In the genomic region with DNA sequence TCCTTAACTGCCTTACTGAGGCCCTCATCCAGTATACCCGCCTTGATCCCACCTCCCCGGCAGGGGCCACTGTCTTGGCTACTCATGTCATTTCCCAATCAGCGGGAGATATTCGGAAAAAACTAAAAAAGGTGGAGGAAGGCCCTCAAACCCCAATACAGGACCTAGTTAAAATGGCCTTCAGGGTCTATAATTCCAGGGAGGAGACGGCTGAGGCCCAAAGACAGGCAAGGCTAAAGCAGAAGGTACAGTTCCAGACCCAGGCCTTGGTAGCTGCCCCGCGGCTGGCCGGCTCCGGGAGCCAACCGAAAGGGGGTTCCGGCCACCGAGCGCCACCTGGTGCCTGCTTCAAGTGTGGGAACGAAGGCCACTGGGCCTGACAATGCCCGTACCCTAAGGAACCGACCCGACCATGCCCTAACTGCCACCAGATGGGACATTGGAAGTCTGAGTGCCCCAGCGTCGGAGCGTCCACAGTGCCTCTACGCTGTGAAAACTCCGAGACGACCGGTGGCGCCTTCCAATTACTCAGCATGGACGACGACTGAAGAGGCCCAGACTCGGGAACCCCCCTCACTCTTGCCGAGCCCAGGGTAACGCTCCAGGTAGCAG, we compare ENCODE assay signal across 19 cellular contexts.
A peak's percentile ranks its signal among the peaks of the same experiment; 100 is the strongest.
DNase-seq lines count a peak whose midpoint lies in the region; ATAC-seq and TF ChIP-seq lines count a peak whose summit lies in the region.
"Had no signal": no experiment of that assay in that cellular context is flagged by ENCODE, and none has a peak within 500 bp of the region (broad histone marks: within the 10 kb centered on the region; RNA-seq: fewer than 3 reads in every experiment).

No MANE protein-coding gene starts in this region.

- H3K27ac Mint-ChIP-seq in chondrocyte (ENCODE audit: unreplicated experiment), result no peak overlapping the region
- H3K27ac Mint-ChIP-seq in activated CD4-positive, alpha-beta T cell treated with anti-CD3 and anti-CD28 coated beads, Interleukin-2, amount 10 ng/mL, durations not matched to agents 7 days and 5 days, result no peak overlapping the region
- H3K27ac Mint-ChIP-seq: CD8-positive, alpha-beta memory T cell had no signal

- H3K79me2 ChIP-seq in SK-N-SH (ENCODE audit: insufficient read depth) (no peaks in the 10 kb centered on the region), osteoblast (ENCODE audit: insufficient read depth, low read length) (no peaks in the 10 kb centered on the region)

- no peaks in the 10 kb centered on the region for H3K9me3 ChIP-seq in SK-N-SH
- no peaks in the 10 kb centered on the region for H3K9me3 ChIP-seq in osteoblast (ENCODE audit: low read depth, low read length)
- H3K9me3 ChIP-seq in sigmoid colon, result no peaks in the 10 kb centered on the region
- H3K9me3 ChIP-seq: A549 had no signal

- no peak for ATAC-seq in SK-N-SH treated with all-trans-retinoic acid at 6 μM for 48 hours
- ATAC-seq: A549 had no signal

- TF ChIP-seq CTCF in SK-N-SH (IDR thresholded peaks at IDR 0.05) (no peak), chondrocyte (IDR thresholded peaks at IDR 0.05) (no peak), osteoblast (IDR thresholded peaks at IDR 0.05; ENCODE audit: extremely low read depth, low read depth, low read length) (no peak), sigmoid colon (IDR thresholded peaks at IDR 0.05) (no peak)

- POLR2A ChIA-PET in SK-N-SH (lab: Yijun Ruan, JAX), result no interaction called here
- POLR2A ChIA-PET in activated CD4-positive, alpha-beta T cell treated with anti-CD3 and anti-CD28 coated beads, Interleukin-2, amount 10 ng/mL, durations not matched to agents 7 days and 5 days (lab: Charles Lee), result no interaction called here

- no peak for TF ChIP-seq EP300 in SK-N-SH (IDR thresholded peaks at IDR 0.05; ENCODE audit: borderline replicate concordance in 1 of 2, low read depth in 1 of 2, low read length in 1 of 2)
- no peak for TF ChIP-seq EP300 in sigmoid colon (IDR thresholded peaks at IDR 0.05)

- H3K4me3 ChIP-seq in SK-N-SH (ENCODE audit: low read depth in 2 of 2, low read length in 1 of 2) (no peak overlapping the region), osteoblast (ENCODE audit: insufficient read depth, low read length) (no peak overlapping the region), sigmoid colon (no peak overlapping the region)
- H3K4me3 ChIP-seq: A549 had no signal

- no peaks in the 10 kb centered on the region for H3K4me1 ChIP-seq in SK-N-SH (ENCODE audit: control insufficient read depth in 1 of 2, insufficient read depth in 2 of 2, low read depth in 1 of 2, low read length in 1 of 2)
- no peaks in the 10 kb centered on the region for H3K4me1 ChIP-seq in osteoblast (ENCODE audit: insufficient read depth, low read length)
- H3K4me1 ChIP-seq in sigmoid colon, result no peaks in the 10 kb centered on the region
- H3K4me1 ChIP-seq: A549 had no signal

- TF ChIP-seq POLR2A in sigmoid colon (IDR thresholded peaks at IDR 0.05), result no peak

- no peak overlapping the region for H3K27ac ChIP-seq in SK-N-SH (ENCODE audit: low read depth in 2 of 2, low read length in 1 of 2)
- H3K27ac ChIP-seq in osteoblast (ENCODE audit: low read depth, low read length), result no peak overlapping the region
- H3K27ac ChIP-seq in sigmoid colon, result no peak overlapping the region
- H3K27ac ChIP-seq: 22Rv1, A549 had no signal

- H3K9me3 Mint-ChIP-seq in chondrocyte (ENCODE audit: low read depth), result peaks cover 30% of the 10 kb centered on the region
- H3K9me3 Mint-ChIP-seq in activated CD4-positive, alpha-beta T cell treated with anti-CD3 and anti-CD28 coated beads, Interleukin-2, amount 10 ng/mL, durations not matched to agents 7 days and 5 days, result peaks cover 26% of the 10 kb centered on the region

- TF ChIP-seq RAD21 in SK-N-SH (IDR thresholded peaks at IDR 0.05; ENCODE audit: low read length), result no peak

- H3F3A ChIP-seq in SK-N-SH (replicated peaks; ENCODE audit: insufficient read depth), result no peaks in the 10 kb centered on the region

- H4K20me1 ChIP-seq in SK-N-SH (ENCODE audit: insufficient read depth) (no peaks in the 10 kb centered on the region), osteoblast (ENCODE audit: insufficient read depth, low read length) (no peaks in the 10 kb centered on the region)

- H3K27me3 ChIP-seq in SK-N-SH (ENCODE audit: insufficient read depth), result no peaks in the 10 kb centered on the region
- H3K27me3 ChIP-seq in osteoblast (ENCODE audit: insufficient read depth, low read length), result no peaks in the 10 kb centered on the region
- no peaks in the 10 kb centered on the region for H3K27me3 ChIP-seq in sigmoid colon

- H3K27me3 Mint-ChIP-seq in chondrocyte (ENCODE audit: low read depth), result no peaks in the 10 kb centered on the region
- H3K27me3 Mint-ChIP-seq in activated CD4-positive, alpha-beta T cell treated with anti-CD3 and anti-CD28 coated beads, Interleukin-2, amount 10 ng/mL, durations not matched to agents 7 days and 5 days, result no peaks in the 10 kb centered on the region
- H3K27me3 Mint-ChIP-seq: CD8-positive, alpha-beta memory T cell had no signal

- DNase-seq in SK-N-SH, result peak; percentile 2
- DNase-seq in chondrocyte (ENCODE audit: low spot score), result peak; percentile 77
- peak; percentile 14 for DNase-seq in osteoblast (ENCODE audit: insufficient read length, low spot score, missing footprints)
- DNase-seq in sigmoid colon, result peak; percentile 61
- DNase-seq in NAMALWA (ENCODE audit: low spot score), result no peak
- DNase-seq in activated CD4-positive, alpha-beta T cell treated with anti-CD3 and anti-CD28 coated beads, Interleukin-2, amount 10 ng/mL, durations not matched to agents 7 days and 5 days, result no peak
- DNase-seq in NCI-H2029 (lab: John Stamatoyannopoulos, UW), result no peak
- DNase-seq: AML-193; CD8-positive, alpha-beta memory T cell; COR-L47; DMS 273 treated with DMSO at 0.1 percent for 48 hours; DMS53; DND-41; GOT3; HCEC 1CT had no signal

- no peak overlapping the region for H3K9ac ChIP-seq in SK-N-SH

- H3K36me3 Mint-ChIP-seq in chondrocyte (ENCODE audit: low read depth), result peaks cover 2% of the 10 kb centered on the region
- no peaks in the 10 kb centered on the region for H3K36me3 Mint-ChIP-seq in activated CD4-positive, alpha-beta T cell treated with anti-CD3 and anti-CD28 coated beads, Interleukin-2, amount 10 ng/mL, durations not matched to agents 7 days and 5 days (ENCODE audit: low read depth)
- H3K36me3 Mint-ChIP-seq: CD14-positive monocyte; CD8-positive, alpha-beta memory T cell had no signal

- H3K4me2 ChIP-seq in SK-N-SH (no peak overlapping the region), osteoblast (ENCODE audit: insufficient read depth, low read length) (no peak overlapping the region)
- H3K4me2 ChIP-seq: A549 had no signal

- H2AFZ ChIP-seq in SK-N-SH (ENCODE audit: low read depth), result no peak overlapping the region
- no peak overlapping the region for H2AFZ ChIP-seq in osteoblast (ENCODE audit: low read length)

- H3K9me2 ChIP-seq in SK-N-SH, result no peaks in the 10 kb centered on the region

- H3K4me1 Mint-ChIP-seq in chondrocyte (ENCODE audit: low read depth), result no peaks in the 10 kb centered on the region
- H3K4me1 Mint-ChIP-seq in activated CD4-positive, alpha-beta T cell treated with anti-CD3 and anti-CD28 coated beads, Interleukin-2, amount 10 ng/mL, durations not matched to agents 7 days and 5 days, result no peaks in the 10 kb centered on the region
- H3K4me1 Mint-ChIP-seq: CD14-positive monocyte; CD8-positive, alpha-beta memory T cell had no signal

- H3K4me3 Mint-ChIP-seq in chondrocyte (ENCODE audit: unreplicated experiment), result no peak overlapping the region
- H3K4me3 Mint-ChIP-seq in activated CD4-positive, alpha-beta T cell treated with anti-CD3 and anti-CD28 coated beads, Interleukin-2, amount 10 ng/mL, durations not matched to agents 7 days and 5 days, result no peak overlapping the region
- H3K4me3 Mint-ChIP-seq: CD14-positive monocyte; CD8-positive, alpha-beta memory T cell had no signal

- no peaks in the 10 kb centered on the region for H3K36me3 ChIP-seq in SK-N-SH (replicated peaks in 1 of 2; ENCODE audit: control insufficient read depth in 1 of 2, insufficient read depth in 2 of 2, low read length in 1 of 2)
- no peaks in the 10 kb centered on the region for H3K36me3 ChIP-seq in osteoblast (ENCODE audit: insufficient read depth, low read length)
- no peaks in the 10 kb centered on the region for H3K36me3 ChIP-seq in sigmoid colon

- 58% methylated on average over 13 of the region's 30 CpGs for WGBS in SK-N-SH (ENCODE audit: low lambda C conversion rate)
- 96 to 97% methylated on average over 30 of the region's 30 CpGs for WGBS in sigmoid colon, 2 donors

- CTCF ChIA-PET in SK-N-SH (lab: Yijun Ruan, JAX), result no interaction called here
- CTCF ChIA-PET in activated CD4-positive, alpha-beta T cell treated with anti-CD3 and anti-CD28 coated beads, Interleukin-2, amount 10 ng/mL, durations not matched to agents 7 days and 5 days (lab: Charles Lee), result no interaction called here

- intact Hi-C loops in sigmoid colon (cut with DNase I), result no loop called here

TF ChIP-seq in SK-N-SH, 30 proteins besides CTCF, POLR2A, EP300 and RAD21 (continues in another document):
- TF ChIP-seq, protein P1, sequence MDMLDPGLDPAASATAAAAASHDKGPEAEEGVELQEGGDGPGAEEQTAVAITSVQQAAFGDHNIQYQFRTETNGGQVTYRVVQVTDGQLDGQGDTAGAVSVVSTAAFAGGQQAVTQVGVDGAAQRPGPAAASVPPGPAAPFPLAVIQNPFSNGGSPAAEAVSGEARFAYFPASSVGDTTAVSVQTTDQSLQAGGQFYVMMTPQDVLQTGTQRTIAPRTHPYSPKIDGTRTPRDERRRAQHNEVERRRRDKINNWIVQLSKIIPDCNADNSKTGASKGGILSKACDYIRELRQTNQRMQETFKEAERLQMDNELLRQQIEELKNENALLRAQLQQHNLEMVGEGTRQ (IDR thresholded peaks at IDR 0.05; ENCODE audit: borderline replicate concordance, low read depth, low read length), result no peak
- TF ChIP-seq RXRA (IDR thresholded peaks at IDR 0.05; ENCODE audit: borderline replicate concordance, low read depth) (no peak), CHD2 (IDR thresholded peaks at IDR 0.05; ENCODE audit: low read length, partially characterized antibody) (no peak)

TF ChIP-seq in SK-N-SH treated with all-trans-retinoic acid at 6 μM for 48 hours, 23 proteins besides CTCF, POLR2A, EP300 and RAD21 (continues in another document):
- TF ChIP-seq ZFP3 (CRISPR knock-in tag; IDR thresholded peaks at IDR 0.05), result no peak
- no peak for TF ChIP-seq RARB (CRISPR knock-in tag; IDR thresholded peaks at IDR 0.05)
- TF ChIP-seq SNAI2 (CRISPR knock-in tag; IDR thresholded peaks at IDR 0.05), result no peak
- no peak for TF ChIP-seq ZNF565 (CRISPR knock-in tag; conservative IDR thresholded peaks at IDR 0.05; ENCODE audit: low read depth)

Comparison
In these comparisons a context has a peak if more than half of its experiments do, and no peak if none do; other contexts are left out.
1. DNase-seq: peak in SK-N-SH (single experiment), chondrocyte (single experiment), osteoblast (single experiment) and sigmoid colon (single experiment); none in NAMALWA (single experiment), activated CD4-positive, alpha-beta T cell treated with anti-CD3 and anti-CD28 coated beads, Interleukin-2, amount 10 ng/mL, durations not matched to agents 7 days and 5 days (single experiment) and NCI-H2029 (single experiment).